In the genomic region with DNA sequence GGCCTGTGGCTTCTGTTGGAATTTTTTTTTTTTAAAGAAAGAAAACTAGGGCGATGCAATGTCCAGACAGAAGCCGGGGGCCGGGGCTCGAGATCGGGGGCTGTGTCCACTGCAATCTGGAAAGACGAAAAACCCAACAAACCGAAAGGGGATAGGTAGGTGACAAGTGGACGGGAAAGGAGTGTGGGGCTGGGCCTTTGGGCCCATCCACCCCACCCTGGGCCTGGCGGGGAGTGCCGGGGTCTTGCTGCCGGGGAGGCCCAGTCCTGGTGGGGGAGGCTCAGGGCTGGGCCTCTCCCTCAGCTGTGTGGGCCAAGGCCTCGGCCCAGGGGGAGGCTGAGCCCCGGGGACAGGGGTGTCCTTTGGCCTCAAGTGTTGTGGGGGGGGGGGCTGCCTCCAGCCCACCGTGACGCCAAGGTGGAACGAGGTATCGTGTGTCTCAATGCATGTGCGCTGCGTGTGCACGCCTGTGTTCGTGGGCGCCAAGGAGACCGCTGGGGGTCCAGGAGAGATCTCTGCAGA, we compare ENCODE assay signal across 25 cellular contexts. TPM values are rescaled to one million over a fixed set of nuclear protein-coding genes. Genes with fewer than 3 reads are reported as not detected.
DNase-seq lines count a peak whose midpoint lies in the region; ATAC-seq and TF ChIP-seq lines count a peak whose summit lies in the region.
"Had no signal": no experiment of that assay in that cellular context is flagged by ENCODE, and none has a peak within 500 bp of the region (broad histone marks: within the 10 kb centered on the region; RNA-seq: fewer than 3 reads in every experiment).

No MANE protein-coding gene starts in this region.

- no peaks in the 10 kb centered on the region for H3K27me3 ChIP-seq in HUES48 (ENCODE audit: control insufficient read depth, insufficient read depth, low read length)
- H3K27me3 ChIP-seq: BE2C had no signal

- H3K9me3 Mint-ChIP-seq in WTC11 = no peaks in the 10 kb centered on the region
- H3K9me3 Mint-ChIP-seq: activated naive CD4-positive, alpha-beta T cell treated with anti-CD3 and anti-CD28 coated beads, Interleukin-2, amount 50 U/mL, for 24 hours; dendritic cell treated with granulocyte-macrophage colony-stimulating factor and Interleukin-4, amounts not matched to agents 40 ng/mL and 50 ng/mL, for 4 days; HFFc6 had no signal

- peak overlapping the region; percentile 27 for H3K27ac ChIP-seq in HUES48 (ENCODE audit: low read depth, low read length)
- peak overlapping the region; percentile 10 for H3K27ac ChIP-seq in mesodermal cell (ENCODE audit: low read depth, low read length, severe bottlenecking)
- H3K27ac ChIP-seq: KMS-11, WERI-Rb-1 had no signal

- DNase-seq in AG20443 (ENCODE audit: low spot score) (peak; percentile 7), WTC11 (ENCODE audit: low spot score) (no peak), left ventricle myocardium superior (no peak), GDM1 (lab: John Stamatoyannopoulos, UW) (no peak)
- DNase-seq: activated CD4-positive, alpha-beta T cell treated with anti-CD3 and anti-CD28 coated beads, Interleukin-2, amount 50 U/mL, for 1 hour; BE2C; DND-41; HFFc6; NCI-H2171 treated with DMSO at 0.1 percent for 48 hours; NCI-H524 treated with DMSO at 0.1 percent for 48 hours; NK-92 treated with Interleukin-12 subunit alpha and Interleukin-12 subunit beta, amount 100 ng/mL, for 24 hours; small intestine; stimulated activated CD4-positive, alpha-beta T cell treated with anti-CD3 and anti-CD28 coated beads, Interleukin-1b, Interleukin-23, amount 100 ng/mL, for 48 hours had no signal

- H3K36me3 ChIP-seq in HUES48 (ENCODE audit: control insufficient read depth, insufficient read depth, low read length) (peaks cover 24% of the 10 kb centered on the region), mesodermal cell (ENCODE audit: control insufficient read depth, insufficient read depth, low read length) (peaks cover 33% of the 10 kb centered on the region)

- CTCF ChIA-PET in WTC11 (lab: Charles Lee) = interaction anchor here (0.5 to 2.4 kb wide), 24 partner anchors 9 to 791 kb away, joined by 3 to 37 read pairs (median 6); a partner anchor contains a TSS

- ATAC-seq in WTC11 (no peak), left ventricle myocardium superior (no peak), GM21447 (IDR thresholded peaks at IDR 0.05; ENCODE audit: unreplicated experiment) (no peak), GM21786 (IDR thresholded peaks at IDR 0.05; ENCODE audit: unreplicated experiment) (no peak)

- peaks cover 28% of the 10 kb centered on the region for H3K4me1 Mint-ChIP-seq in WTC11
- H3K4me1 Mint-ChIP-seq: activated naive CD4-positive, alpha-beta T cell treated with anti-CD3 and anti-CD28 coated beads, Interleukin-2, amount 50 U/mL, for 24 hours had no signal

- H3K4me3 ChIP-seq in HUES48 (ENCODE audit: low read depth, low read length) = no peak overlapping the region
- H3K4me3 ChIP-seq in mesodermal cell (ENCODE audit: extremely low read depth, insufficient read depth, low read length, poor library complexity, severe bottlenecking) = no peak overlapping the region

- intact Hi-C loops in left ventricle myocardium superior (cut with micrococcal nuclease) = no loop called here

- no peak for TF ChIP-seq CTCF in WTC11 (IDR thresholded peaks at IDR 0.05)

- H3K4me3 Mint-ChIP-seq in WTC11 = peak overlapping the region; percentile 38; the same call in 1 of the 2 replicates
- H3K4me3 Mint-ChIP-seq: activated naive CD4-positive, alpha-beta T cell treated with anti-CD3 and anti-CD28 coated beads, Interleukin-2, amount 50 U/mL, for 24 hours; dendritic cell treated with granulocyte-macrophage colony-stimulating factor and Interleukin-4, amounts not matched to agents 40 ng/mL and 50 ng/mL, for 4 days; HFFc6 had no signal

- H3K27ac Mint-ChIP-seq in WTC11 = no peak overlapping the region
- H3K27ac Mint-ChIP-seq: activated naive CD4-positive, alpha-beta T cell treated with anti-CD3 and anti-CD28 coated beads, Interleukin-2, amount 50 U/mL, for 24 hours; dendritic cell treated with granulocyte-macrophage colony-stimulating factor and Interleukin-4, amounts not matched to agents 40 ng/mL and 50 ng/mL, for 4 days; HFFc6 had no signal

- no peak overlapping the region for H3K9ac ChIP-seq in HUES48 (ENCODE audit: low read depth, low read length)
- H3K9ac ChIP-seq: KMS-11 had no signal

- no peaks in the 10 kb centered on the region; the same call in 1 of the 2 replicates for H3K27me3 Mint-ChIP-seq in WTC11 (ENCODE audit: low read depth)
- H3K27me3 Mint-ChIP-seq: activated naive CD4-positive, alpha-beta T cell treated with anti-CD3 and anti-CD28 coated beads, Interleukin-2, amount 50 U/mL, for 24 hours had no signal

- POLR2A ChIA-PET in WTC11 (lab: Charles Lee) = interaction anchor here (1.1 kb wide), 1 partner anchor 30 kb away, joined by 8 read pairs; no protein-coding TSS in a partner anchor

- peaks cover 2% of the 10 kb centered on the region; the same call in 1 of the 2 replicates for H3K36me3 Mint-ChIP-seq in WTC11
- H3K36me3 Mint-ChIP-seq: activated naive CD4-positive, alpha-beta T cell treated with anti-CD3 and anti-CD28 coated beads, Interleukin-2, amount 50 U/mL, for 24 hours had no signal

- H3K4me1 ChIP-seq in HUES48 (ENCODE audit: control insufficient read depth, insufficient read depth, low read length) (peaks cover 14% of the 10 kb centered on the region), mesodermal cell (ENCODE audit: control insufficient read depth, insufficient read depth, low read length, poor library complexity, severe bottlenecking) (no peaks in the 10 kb centered on the region)
- H3K4me1 ChIP-seq: BE2C had no signal

- WGBS in mesodermal cell (ENCODE audit: insufficient coverage in 2 of 2), 2 experiments = 94 to 97% methylated on average over 18 to 19 of the region's 23 CpGs

- H3K9me3 ChIP-seq in HUES48 (ENCODE audit: control insufficient read depth, insufficient read depth, low read length) (no peaks in the 10 kb centered on the region), mesodermal cell (ENCODE audit: control insufficient read depth, low read length) (no peaks in the 10 kb centered on the region)
- H3K9me3 ChIP-seq: BE2C had no signal

TF ChIP-seq in WTC11, 78 proteins besides CTCF, POLR2A, EP300 and RAD21 (continues in another document):
- TF ChIP-seq, protein P1, sequence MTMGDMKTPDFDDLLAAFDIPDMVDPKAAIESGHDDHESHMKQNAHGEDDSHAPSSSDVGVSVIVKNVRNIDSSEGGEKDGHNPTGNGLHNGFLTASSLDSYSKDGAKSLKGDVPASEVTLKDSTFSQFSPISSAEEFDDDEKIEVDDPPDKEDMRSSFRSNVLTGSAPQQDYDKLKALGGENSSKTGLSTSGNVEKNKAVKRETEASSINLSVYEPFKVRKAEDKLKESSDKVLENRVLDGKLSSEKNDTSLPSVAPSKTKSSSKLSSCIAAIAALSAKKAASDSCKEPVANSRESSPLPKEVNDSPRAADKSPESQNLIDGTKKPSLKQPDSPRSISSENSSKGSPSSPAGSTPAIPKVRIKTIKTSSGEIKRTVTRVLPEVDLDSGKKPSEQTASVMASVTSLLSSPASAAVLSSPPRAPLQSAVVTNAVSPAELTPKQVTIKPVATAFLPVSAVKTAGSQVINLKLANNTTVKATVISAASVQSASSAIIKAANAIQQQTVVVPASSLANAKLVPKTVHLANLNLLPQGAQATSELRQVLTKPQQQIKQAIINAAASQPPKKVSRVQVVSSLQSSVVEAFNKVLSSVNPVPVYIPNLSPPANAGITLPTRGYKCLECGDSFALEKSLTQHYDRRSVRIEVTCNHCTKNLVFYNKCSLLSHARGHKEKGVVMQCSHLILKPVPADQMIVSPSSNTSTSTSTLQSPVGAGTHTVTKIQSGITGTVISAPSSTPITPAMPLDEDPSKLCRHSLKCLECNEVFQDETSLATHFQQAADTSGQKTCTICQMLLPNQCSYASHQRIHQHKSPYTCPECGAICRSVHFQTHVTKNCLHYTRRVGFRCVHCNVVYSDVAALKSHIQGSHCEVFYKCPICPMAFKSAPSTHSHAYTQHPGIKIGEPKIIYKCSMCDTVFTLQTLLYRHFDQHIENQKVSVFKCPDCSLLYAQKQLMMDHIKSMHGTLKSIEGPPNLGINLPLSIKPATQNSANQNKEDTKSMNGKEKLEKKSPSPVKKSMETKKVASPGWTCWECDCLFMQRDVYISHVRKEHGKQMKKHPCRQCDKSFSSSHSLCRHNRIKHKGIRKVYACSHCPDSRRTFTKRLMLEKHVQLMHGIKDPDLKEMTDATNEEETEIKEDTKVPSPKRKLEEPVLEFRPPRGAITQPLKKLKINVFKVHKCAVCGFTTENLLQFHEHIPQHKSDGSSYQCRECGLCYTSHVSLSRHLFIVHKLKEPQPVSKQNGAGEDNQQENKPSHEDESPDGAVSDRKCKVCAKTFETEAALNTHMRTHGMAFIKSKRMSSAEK (CRISPR knock-in tag; IDR thresholded peaks at IDR 0.05; ENCODE audit: borderline replicate concordance) = no peak
- TF ChIP-seq FOXP1 (CRISPR knock-in tag; IDR thresholded peaks at IDR 0.05; ENCODE audit: borderline replicate concordance) (no peak), ZNF232 (CRISPR knock-in tag; IDR thresholded peaks at IDR 0.05) (no peak)
- TF ChIP-seq, protein P2, sequence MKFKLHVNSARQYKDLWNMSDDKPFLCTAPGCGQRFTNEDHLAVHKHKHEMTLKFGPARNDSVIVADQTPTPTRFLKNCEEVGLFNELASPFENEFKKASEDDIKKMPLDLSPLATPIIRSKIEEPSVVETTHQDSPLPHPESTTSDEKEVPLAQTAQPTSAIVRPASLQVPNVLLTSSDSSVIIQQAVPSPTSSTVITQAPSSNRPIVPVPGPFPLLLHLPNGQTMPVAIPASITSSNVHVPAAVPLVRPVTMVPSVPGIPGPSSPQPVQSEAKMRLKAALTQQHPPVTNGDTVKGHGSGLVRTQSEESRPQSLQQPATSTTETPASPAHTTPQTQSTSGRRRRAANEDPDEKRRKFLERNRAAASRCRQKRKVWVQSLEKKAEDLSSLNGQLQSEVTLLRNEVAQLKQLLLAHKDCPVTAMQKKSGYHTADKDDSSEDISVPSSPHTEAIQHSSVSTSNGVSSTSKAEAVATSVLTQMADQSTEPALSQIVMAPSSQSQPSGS (CRISPR knock-in tag; IDR thresholded peaks at IDR 0.05; ENCODE audit: borderline replicate concordance, low read depth) = no peak

RNA-seq across cellular contexts. Expression of a gene that starts 17.4 kb away (rescaled TPM):
- 396 to 405 TPM (median 402 TPM) in 3 replicates for total RNA-seq in WTC11 (2021)
- polyA plus RNA-seq in mesodermal cell (2013, experiment 1 of 2) = 500 TPM
- 387 TPM for polyA plus RNA-seq in mesodermal cell (2013, experiment 2 of 2)
- total RNA-seq in left ventricle myocardium superior = 139 TPM

RNA-seq across cellular contexts. Expression of a gene that starts 18.0 kb away (rescaled TPM):
- total RNA-seq in WTC11 (2021) (4.1 to 5.8 TPM (median 4.8 TPM) in 3 replicates), left ventricle myocardium superior (0.42 TPM)
- polyA plus RNA-seq in mesodermal cell (2013, experiment 1 of 2) = 2.0 TPM
- 2.2 TPM for polyA plus RNA-seq in mesodermal cell (2013, experiment 2 of 2)
- total RNA-seq: lung microvascular endothelial cell; T-helper 2 cell treated with Interferon-gamma antibody and Interleukin-4, amounts not matched to agents 100 ng/mL and 5 ng/mL, for 36 hours had no signal

RNA-seq across cellular contexts. Expression of a gene that starts 28.0 kb away (rescaled TPM):
- total RNA-seq in WTC11 (2021) (1.4 to 3.0 TPM (median 1.6 TPM) in 3 replicates), left ventricle myocardium superior (0.84 TPM)
- polyA plus RNA-seq in mesodermal cell (2013, experiment 1 of 2) = 2.0 TPM
- polyA plus RNA-seq in mesodermal cell (2013, experiment 2 of 2) = 1.8 TPM
- total RNA-seq: HFFc6, kidney epithelial cell, lung microvascular endothelial cell, SK-MEL-5 had no signal

RNA-seq across cellular contexts. Expression of a gene that starts 33.8 kb away (rescaled TPM):
- total RNA-seq in WTC11 (2021) (69.0 to 88.3 TPM (median 86.0 TPM) in 3 replicates), left ventricle myocardium superior (6.4 TPM)
- polyA plus RNA-seq in mesodermal cell (2013, experiment 1 of 2) = 3.4 TPM
- polyA plus RNA-seq in mesodermal cell (2013, experiment 2 of 2) = 2.5 TPM
- total RNA-seq: T-helper 2 cell treated with Interferon-gamma antibody and Interleukin-4, amounts not matched to agents 100 ng/mL and 5 ng/mL, for 36 hours had no signal

RNA-seq across cellular contexts. Expression of a gene that starts 52.8 kb away (rescaled TPM):
- total RNA-seq in WTC11 (2021) = 10.3 to 13.4 TPM (median 11.5 TPM) in 3 replicates
- polyA plus RNA-seq in mesodermal cell (2013, experiment 1 of 2) = 10.0 TPM
- 6.1 TPM for polyA plus RNA-seq in mesodermal cell (2013, experiment 2 of 2)
- 3.3 TPM for total RNA-seq in left ventricle myocardium superior
